ENCODE assay signal across 20 cellular contexts in the genomic region with DNA sequence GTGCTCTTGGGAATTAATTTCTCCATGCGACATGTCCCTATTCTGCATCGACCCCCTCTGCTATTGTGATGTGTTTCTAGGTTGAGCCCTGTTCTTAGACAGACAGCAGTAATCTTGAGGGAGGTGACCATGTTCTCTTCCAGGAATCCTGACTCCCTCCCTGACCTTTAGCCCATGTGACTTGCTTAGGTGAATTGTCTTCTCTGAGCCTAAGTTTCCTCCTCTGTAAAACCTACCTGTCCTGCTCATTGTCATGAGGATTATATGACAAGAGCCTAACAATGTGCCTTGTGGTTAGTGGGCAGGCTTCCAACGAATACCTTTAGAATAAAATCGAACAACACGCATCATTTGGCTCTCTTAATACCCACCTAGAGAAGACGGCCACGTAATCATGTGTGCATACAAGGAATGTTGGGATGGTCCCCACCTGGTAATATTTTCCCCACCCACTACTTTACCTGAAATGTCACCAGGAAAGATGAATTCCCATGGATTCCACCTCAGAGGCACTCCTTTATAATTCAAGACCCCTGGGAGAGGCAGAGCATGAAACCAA. TPM values are rescaled to one million over a fixed set of nuclear protein-coding genes. Genes with fewer than 3 reads are reported as not detected.
DNase-seq lines count a peak whose midpoint lies in the region; ATAC-seq, FAIRE-seq and TF ChIP-seq lines count a peak whose summit lies in the region.
"Had no signal": no experiment of that assay in that cellular context is flagged by ENCODE, and none has a peak within 500 bp of the region (broad histone marks: within the 10 kb centered on the region; RNA-seq: fewer than 3 reads in every experiment).

No MANE protein-coding gene starts in this region.

- H3K4me3 ChIP-seq in K562 (no peak overlapping the region), A673 (ENCODE audit: low read depth, low read length, poor library complexity, severe bottlenecking) (no peak overlapping the region)
- H3K4me3 ChIP-seq: GM12878, GM23248 had no signal

- H4K20me1 ChIP-seq in K562 (replicated peaks; ENCODE audit: control insufficient read depth, insufficient read depth, low read length) = no peaks in the 10 kb centered on the region

- FAIRE-seq in G401.6 (lab: Jason Lieb, UNC) (peak; percentile 72), K562 (lab: Jason Lieb, UNC) (peak; percentile 76)
- FAIRE-seq: A204.1, GM12878, H54 had no signal

- peak; percentile 36 for ATAC-seq in K562
- ATAC-seq: GM12878 had no signal

- H3K4me2 ChIP-seq in K562 (ENCODE audit: insufficient read depth, low read length) = peak overlapping the region; percentile 3; the same call in 1 of the 2 replicates

- CTCF ChIA-PET in K562 (lab: Yijun Ruan, JAX; ENCODE audit: low intra/inter-chr PET ratio) = no interaction called here
- CTCF ChIA-PET in A673 (lab: Charles Lee) = no interaction called here

- H3K36me3 ChIP-seq in K562 (ENCODE audit: control insufficient read depth, insufficient read depth, low read length) (no peaks in the 10 kb centered on the region), A673 (ENCODE audit: insufficient read depth, low read length, poor library complexity, severe bottlenecking) (no peaks in the 10 kb centered on the region)

- no peak overlapping the region for H3K9ac ChIP-seq in K562 (ENCODE audit: insufficient read depth in 1 of 2, low read depth in 2 of 2, low read length in 2 of 2)
- H3K9ac ChIP-seq: GM23248 had no signal

- in situ Hi-C loops in K562 (cut with MboI) = no loop called here

- POLR2A ChIA-PET in K562 (lab: Yijun Ruan, JAX) (interaction anchor here (2.3 kb wide), 1 partner anchor 10 kb away, joined by 13 read pairs; a partner anchor contains a TSS), A673 (lab: Charles Lee; ENCODE audit: low non-redundant PET) (no interaction called here)

- WGBS in K562 (ENCODE audit: insufficient coverage, low coverage, missing lambda C conversion rate) = 53% methylated on average over 7 of the region's 7 CpGs

- H3K9me3 ChIP-seq in K562 (replicated peaks; ENCODE audit: control insufficient read depth, insufficient read depth, low read depth, low read length) (no peaks in the 10 kb centered on the region), A673 (ENCODE audit: low read depth, low read length, poor library complexity, severe bottlenecking) (no peaks in the 10 kb centered on the region)
- H3K9me3 ChIP-seq: Caco-2 had no signal

- peaks cover 6 to 24% of the 10 kb centered on the region in 2 experiments; a peak in 4 of 5 replicates for H3K4me1 ChIP-seq in K562 (replicated peaks in 1 of 2; ENCODE audit: control insufficient read depth in 2 of 2, insufficient read depth in 2 of 2, low read length in 2 of 2)
- no peaks in the 10 kb centered on the region for H3K4me1 ChIP-seq in A673 (ENCODE audit: insufficient read depth, low read length, poor library complexity, severe bottlenecking)
- H3K4me1 ChIP-seq: Caco-2 had no signal

- H3K27me3 ChIP-seq in K562 (ENCODE audit: control insufficient read depth in 2 of 2, insufficient read depth in 2 of 2, low read length in 2 of 2) = no peaks in the 10 kb centered on the region
- no peaks in the 10 kb centered on the region for H3K27me3 ChIP-seq in A673 (replicated peaks; ENCODE audit: insufficient read depth, low read depth, low read length, poor library complexity)

- H3K27ac ChIP-seq in K562 (ENCODE audit: extremely low read depth, low read depth, low read length) (no peak overlapping the region), epithelial cell of prostate (peak overlapping the region; percentile 45), A673 (ENCODE audit: low read depth, low read length, poor library complexity, severe bottlenecking) (no peak overlapping the region)
- H3K27ac ChIP-seq: C4-2B, GM23248, HL-60 had no signal

- no peak for TF ChIP-seq EP300 in K562 (IDR thresholded peaks at IDR 0.05; ENCODE audit: low read length)

- intact Hi-C loops in K562 (cut with micrococcal nuclease) = no loop called here
- intact Hi-C loops in A673 (cut with micrococcal nuclease; ENCODE audit: unreplicated experiment) = no loop called here

- BruUV-seq in K562 (replicated peaks; lab: Mats Ljungman, UMichigan) (no TSS peak), A673 (replicated peaks; lab: Mats Ljungman, UMichigan) (no TSS peak)

- DNase-seq in K562 (ENCODE audit: extremely low read depth in 1 of 4, low spot score in 3 of 4) (peak in 2 of 4 experiments; percentile 28 to 47), epithelial cell of prostate (ENCODE audit: low read depth, low spot score) (no peak), kidney tubule cell (ENCODE audit: low spot score) (peak; percentile 65), A673 (ENCODE audit: low spot score) (no peak), middle frontal gyrus (ENCODE audit: extremely low spot score, low spot score) (no peak)
- DNase-seq in NK-92 treated with Interleukin-12 subunit alpha and Interleukin-12 subunit beta, amount 100 ng/mL, for 24 hours (lab: John Stamatoyannopoulos, UW) = no peak
- DNase-seq: AML-193; Caco-2; CD4-positive, alpha-beta T cell; DMS153; DMS79; GM23248; HCEC 1CT; KBM-7 had no signal

- H2AFZ ChIP-seq in K562 (ENCODE audit: low read depth, low read length) = peak overlapping the region; percentile 51
- H2AFZ ChIP-seq: GM23248 had no signal

- no peak for TF ChIP-seq CTCF in K562 (IDR thresholded peaks at IDR 0.05 in 2 of 3, conservative IDR thresholded peaks at IDR 0.05 in 1 of 3; ENCODE audit: insufficient read depth in 2 of 3, low read depth in 1 of 3, low read length in 3 of 3)
- TF ChIP-seq CTCF in A673 (conservative IDR thresholded peaks at IDR 0.05; ENCODE audit: low read depth, low read length) = no peak

- no peaks in the 10 kb centered on the region for H3K79me2 ChIP-seq in K562 (ENCODE audit: control insufficient read depth, insufficient read depth, low read length)

- H3K9me1 ChIP-seq in K562 (ENCODE audit: control insufficient read depth, insufficient read depth, low read length) = no peaks in the 10 kb centered on the region

- no peak for TF ChIP-seq POLR2A in K562 (conservative IDR thresholded peaks at IDR 0.05)

- TF ChIP-seq RAD21 in K562 (CRISPR knock-in tag; conservative IDR thresholded peaks at IDR 0.05 in 1 of 2, IDR thresholded peaks at IDR 0.05 in 1 of 2) = no peak

TF ChIP-seq in K562, 482 proteins besides CTCF, POLR2A, EP300 and RAD21 (continues in another document):
- TF ChIP-seq, protein P1, sequence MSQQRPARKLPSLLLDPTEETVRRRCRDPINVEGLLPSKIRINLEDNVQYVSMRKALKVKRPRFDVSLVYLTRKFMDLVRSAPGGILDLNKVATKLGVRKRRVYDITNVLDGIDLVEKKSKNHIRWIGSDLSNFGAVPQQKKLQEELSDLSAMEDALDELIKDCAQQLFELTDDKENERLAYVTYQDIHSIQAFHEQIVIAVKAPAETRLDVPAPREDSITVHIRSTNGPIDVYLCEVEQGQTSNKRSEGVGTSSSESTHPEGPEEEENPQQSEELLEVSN (IDR thresholded peaks at IDR 0.05; ENCODE audit: borderline replicate concordance in 1 of 2, extremely low read depth in 1 of 2, insufficient read depth in 1 of 2, insufficient read length in 1 of 2, low read depth in 1 of 2, low read length in 1 of 2, poor library complexity in 1 of 2, severe bottlenecking in 1 of 2) = no peak
- TF ChIP-seq, protein P2, sequence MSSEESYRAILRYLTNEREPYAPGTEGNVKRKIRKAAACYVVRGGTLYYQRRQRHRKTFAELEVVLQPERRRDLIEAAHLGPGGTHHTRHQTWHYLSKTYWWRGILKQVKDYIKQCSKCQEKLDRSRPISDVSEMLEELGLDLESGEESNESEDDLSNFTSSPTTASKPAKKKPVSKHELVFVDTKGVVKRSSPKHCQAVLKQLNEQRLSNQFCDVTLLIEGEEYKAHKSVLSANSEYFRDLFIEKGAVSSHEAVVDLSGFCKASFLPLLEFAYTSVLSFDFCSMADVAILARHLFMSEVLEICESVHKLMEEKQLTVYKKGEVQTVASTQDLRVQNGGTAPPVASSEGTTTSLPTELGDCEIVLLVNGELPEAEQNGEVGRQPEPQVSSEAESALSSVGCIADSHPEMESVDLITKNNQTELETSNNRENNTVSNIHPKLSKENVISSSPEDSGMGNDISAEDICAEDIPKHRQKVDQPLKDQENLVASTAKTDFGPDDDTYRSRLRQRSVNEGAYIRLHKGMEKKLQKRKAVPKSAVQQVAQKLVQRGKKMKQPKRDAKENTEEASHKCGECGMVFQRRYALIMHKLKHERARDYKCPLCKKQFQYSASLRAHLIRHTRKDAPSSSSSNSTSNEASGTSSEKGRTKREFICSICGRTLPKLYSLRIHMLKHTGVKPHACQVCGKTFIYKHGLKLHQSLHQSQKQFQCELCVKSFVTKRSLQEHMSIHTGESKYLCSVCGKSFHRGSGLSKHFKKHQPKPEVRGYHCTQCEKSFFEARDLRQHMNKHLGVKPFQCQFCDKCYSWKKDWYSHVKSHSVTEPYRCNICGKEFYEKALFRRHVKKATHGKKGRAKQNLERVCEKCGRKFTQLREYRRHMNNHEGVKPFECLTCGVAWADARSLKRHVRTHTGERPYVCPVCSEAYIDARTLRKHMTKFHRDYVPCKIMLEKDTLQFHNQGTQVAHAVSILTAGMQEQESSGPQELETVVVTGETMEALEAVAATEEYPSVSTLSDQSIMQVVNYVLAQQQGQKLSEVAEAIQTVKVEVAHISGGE (CRISPR knock-in tag; IDR thresholded peaks at IDR 0.05) = no peak
- TF ChIP-seq DPF2 (IDR thresholded peaks at IDR 0.05) = no peak
- TF ChIP-seq FOXA1 (IDR thresholded peaks at IDR 0.05; ENCODE audit: borderline replicate concordance) = no peak
- 0 out of 2 replicates have a peak, but pooled peaks have one; percentile 20 for TF ChIP-seq RAD51 (IDR thresholded peaks at IDR 0.05; ENCODE audit: borderline replicate concordance, low read depth)

RNA-seq across cellular contexts. Expression of a gene that starts 59.8 kb away (rescaled TPM):
- 9.9 and 13.3 TPM in 2 replicates for total RNA-seq in K562 (2011; cell fraction: chromatin; rRNA removed; ENCODE audit: low replicate concordance)
- total RNA-seq in K562 (2011; cell fraction: nucleolus; rRNA removed) = 5.2 and 6.1 TPM in 2 replicates
- 8.0 and 14.1 TPM in 2 replicates for total RNA-seq in K562 (2011; cell fraction: nucleoplasm; rRNA removed)
- 42.0 and 55.6 TPM in 2 replicates for total RNA-seq in K562 (2014; rRNA removed)
- 70.0 and 81.9 TPM in 2 replicates for total RNA-seq in K562 (2014; rRNA removed; fragmentation: Illumina TruSeq; extraction: Trizol)
- total RNA-seq in K562 (2015; rRNA removed; fragmentation: Illumina TruSeq; extraction: Trizol) = 52.4 and 59.7 TPM in 2 replicates
- total RNA-seq in K562 (2021) = 45.6 and 51.1 TPM in 2 replicates
- polyA plus RNA-seq in K562 (2011; rRNA removed) = 63.4 and 76.3 TPM in 2 replicates
- polyA plus RNA-seq in K562 (2011; cell fraction: cytosol; rRNA removed) = 37.3 and 51.8 TPM in 2 replicates
- 14.8 and 22.3 TPM in 2 replicates for polyA plus RNA-seq in K562 (2011; cell fraction: nucleus; rRNA removed)
- polyA plus RNA-seq in K562 (2012) = 57.5 and 62.5 TPM in 2 replicates
- polyA plus RNA-seq in K562 (2014; fragmentation: Illumina TruSeq; extraction: Trizol) = 77.7 and 83.2 TPM in 2 replicates
- polyA plus RNA-seq in K562 (2014; fragmentation: Nextera tagmentation; extraction: Ambion mirVana) = 100 to 1,000 TPM; 131 to 135 TPM
- polyA plus RNA-seq in K562 (2014; rRNA removed) = 59.1 and 77.2 TPM in 2 replicates
- polyA minus RNA-seq in K562 (2011; rRNA and poly(A)+ RNA removed) = 22.1 and 24.4 TPM in 2 replicates
- 23.8 and 28.5 TPM in 2 replicates for polyA minus RNA-seq in K562 (2011; cell fraction: cytosol; rRNA and poly(A)+ RNA removed)
- polyA minus RNA-seq in K562 (2011; cell fraction: nucleus; rRNA and poly(A)+ RNA removed) = 6.6 and 9.1 TPM in 2 replicates
- total RNA-seq in A673 (2021) = 76.9 and 81.8 TPM in 2 replicates
